In genomic region chr11:77589521-77590193, GRCh38 we compare ENCODE assay signal across 8 cellular contexts. TPM values are rescaled to one million over a fixed set of nuclear protein-coding genes. Genes with fewer than 3 reads are reported as not detected.
DNase-seq lines count a peak whose midpoint lies in the region; ATAC-seq and TF ChIP-seq lines count a peak whose summit lies in the region.

Gene AQP11, plus strand, starts transcription at chr11:77589953. Its CDS starts 40 bp downstream, at chr11:77589993.

- peak; percentile 88 for ATAC-seq in GM21529 (IDR thresholded peaks at IDR 0.05; ENCODE audit: unreplicated experiment)
- peak; percentile 93 to 96 for ATAC-seq in natural killer cell treated with Interleukin-12 subunit alpha and Interleukin-12 subunit beta and Interleukin-15 and Interleukin-18, amount 100 ng/mL, for 72 hours

- H3K27me3 Mint-ChIP-seq in natural killer cell treated with Interleukin-12 subunit alpha and Interleukin-12 subunit beta and Interleukin-15 and Interleukin-18, amount 100 ng/mL, for 72 hours = peaks cover 8 to 19% of the 10 kb centered on the region in 2 donors
- peaks cover 13% of the 10 kb centered on the region for H3K27me3 Mint-ChIP-seq in stimulated activated naive CD8-positive, alpha-beta T cell treated with anti-CD3 and anti-CD28 coated beads, Interleukin-15, Interleukin-2, amounts not matched to agents 100 ng/mL and 50 ng/mL, for 24 hours

- H3K27ac Mint-ChIP-seq in natural killer cell treated with Interleukin-12 subunit alpha and Interleukin-12 subunit beta and Interleukin-15 and Interleukin-18, amount 100 ng/mL, for 72 hours = peak within 1 kb of the TSS in 1 of 2 donors; percentile 35
- H3K27ac Mint-ChIP-seq in stimulated activated naive CD8-positive, alpha-beta T cell treated with anti-CD3 and anti-CD28 coated beads, Interleukin-15, Interleukin-2, amounts not matched to agents 100 ng/mL and 50 ng/mL, for 24 hours = no peak within 1 kb of the TSS

- DNase-seq in DMS153 (lab: John Stamatoyannopoulos, UW) (peak; percentile 54), HuH-7 (ENCODE audit: low spot score) (peak; percentile 84), fibroblast of the aortic adventitia (ENCODE audit: low read depth) (peak; percentile 75)
- DNase-seq in activated T-helper 9 cell treated with anti-CD3 and anti-CD28 coated beads, Interleukin-2, amount 50 U/mL, for 16 hours (ENCODE audit: low read depth) = peak; percentile 23
- peak; percentile 89 for DNase-seq in natural killer cell treated with Interleukin-12 subunit alpha and Interleukin-12 subunit beta and Interleukin-15 and Interleukin-18, amount 100 ng/mL, for 72 hours (ENCODE audit: low spot score)

- no peak for TF ChIP-seq CTCF in fibroblast of the aortic adventitia (IDR thresholded peaks at IDR 0.05; ENCODE audit: insufficient read depth, low read length)

- H3K4me3 Mint-ChIP-seq in natural killer cell treated with Interleukin-12 subunit alpha and Interleukin-12 subunit beta and Interleukin-15 and Interleukin-18, amount 100 ng/mL, for 72 hours = peak within 1 kb of the TSS; percentile 79
- H3K4me3 Mint-ChIP-seq in stimulated activated naive CD8-positive, alpha-beta T cell treated with anti-CD3 and anti-CD28 coated beads, Interleukin-15, Interleukin-2, amounts not matched to agents 100 ng/mL and 50 ng/mL, for 24 hours = peak within 1 kb of the TSS; percentile 82

- no peaks in the 10 kb centered on the region for H3K36me3 Mint-ChIP-seq in natural killer cell treated with Interleukin-12 subunit alpha and Interleukin-12 subunit beta and Interleukin-15 and Interleukin-18, amount 100 ng/mL, for 72 hours
- no peaks in the 10 kb centered on the region for H3K36me3 Mint-ChIP-seq in stimulated activated naive CD8-positive, alpha-beta T cell treated with anti-CD3 and anti-CD28 coated beads, Interleukin-15, Interleukin-2, amounts not matched to agents 100 ng/mL and 50 ng/mL, for 24 hours (ENCODE audit: low read depth)

- H3K4me1 Mint-ChIP-seq in natural killer cell treated with Interleukin-12 subunit alpha and Interleukin-12 subunit beta and Interleukin-15 and Interleukin-18, amount 100 ng/mL, for 72 hours (ENCODE audit: low read depth in 2 of 2) = peaks cover 14 to 16% of the 10 kb centered on the region in 2 donors
- H3K4me1 Mint-ChIP-seq in stimulated activated naive CD8-positive, alpha-beta T cell treated with anti-CD3 and anti-CD28 coated beads, Interleukin-15, Interleukin-2, amounts not matched to agents 100 ng/mL and 50 ng/mL, for 24 hours (ENCODE audit: low read depth) = peaks cover 18% of the 10 kb centered on the region

- H3K4me3 ChIP-seq in fibroblast of the aortic adventitia (ENCODE audit: low read depth, low read length) = peak within 1 kb of the TSS; percentile 76

- no peaks in the 10 kb centered on the region for H3K9me3 Mint-ChIP-seq in natural killer cell treated with Interleukin-12 subunit alpha and Interleukin-12 subunit beta and Interleukin-15 and Interleukin-18, amount 100 ng/mL, for 72 hours
- no peaks in the 10 kb centered on the region for H3K9me3 Mint-ChIP-seq in stimulated activated naive CD8-positive, alpha-beta T cell treated with anti-CD3 and anti-CD28 coated beads, Interleukin-15, Interleukin-2, amounts not matched to agents 100 ng/mL and 50 ng/mL, for 24 hours

TF ChIP-seq in PFSK-1, 5 proteins besides CTCF, POLR2A, EP300 and RAD21:
- TF ChIP-seq TAF1 (IDR thresholded peaks at IDR 0.05; ENCODE audit: borderline replicate concordance, insufficient read depth, low read length) = no peak
- peak; percentile 34 for TF ChIP-seq FOXP2 (optimal IDR thresholded peaks at IDR 0.05; ENCODE audit: borderline replicate concordance, extremely low read depth, extremely low read length, insufficient read depth)
- TF ChIP-seq POLR2AphosphoS5 (IDR thresholded peaks at IDR 0.05; ENCODE audit: low read depth, low read length) = peak; percentile 52

RNA-seq across cellular contexts. Expression of gene AQP11, which starts in this region (rescaled TPM):
- polyA plus RNA-seq in PFSK-1 (2012; ENCODE audit: insufficient read length, low read depth) = 1.4 TPM
- 2.8 and 3.3 TPM in 2 replicates for total RNA-seq in fibroblast of the aortic adventitia (ENCODE audit: low replicate concordance)
- under 1 TPM; 0.17 to 0.20 TPM for total RNA-seq in natural killer cell treated with Interleukin-12 subunit alpha and Interleukin-12 subunit beta and Interleukin-15 and Interleukin-18, amount 100 ng/mL, for 72 hours

Comparison
In these comparisons a context has a peak if more than half of its experiments do, and no peak if none do; other contexts are left out.
1. Peak in every context shown above with its lines: DNase-seq, ATAC-seq and H3K4me3 ChIP-seq.
2. Peak in DNase-seq and ATAC-seq in natural killer cell treated with Interleukin-12 subunit alpha and Interleukin-12 subunit beta and Interleukin-15 and Interleukin-18, amount 100 ng/mL, for 72 hours; RNA of the gene not detected or under 1 TPM.
3. DNase-seq: peak in every context shown above with its lines; median percentile 89 in natural killer cell treated with Interleukin-12 subunit alpha and Interleukin-12 subunit beta and Interleukin-15 and Interleukin-18, amount 100 ng/mL, for 72 hours; 84 in HuH-7; 75 in fibroblast of the aortic adventitia; 54 in DMS153; 23 in activated T-helper 9 cell treated with anti-CD3 and anti-CD28 coated beads, Interleukin-2, amount 50 U/mL, for 16 hours.